In genomic region chr20:32570401-32571190, GRCh38 we compare ENCODE assay signal across 1 cellular context.
TF ChIP-seq lines count a peak whose summit lies in the region.

No MANE protein-coding gene starts in this region.

TF ChIP-seq in IMR-90, 13 proteins besides CTCF, POLR2A, EP300 and RAD21:
- TF ChIP-seq USF2 (IDR thresholded peaks at IDR 0.05; ENCODE audit: low read depth, low read length) = no peak
- no peak for TF ChIP-seq ELK1 (IDR thresholded peaks at IDR 0.05; ENCODE audit: borderline replicate concordance, low read depth, low read length)
- no peak for TF ChIP-seq CEBPB (IDR thresholded peaks at IDR 0.05; ENCODE audit: low read depth, low read length)
- no peak for TF ChIP-seq MAZ (IDR thresholded peaks at IDR 0.05; ENCODE audit: borderline replicate concordance, low read depth, low read length)
- TF ChIP-seq RFX5 (IDR thresholded peaks at IDR 0.05; ENCODE audit: low read depth, low read length) = no peak
- no peak for TF ChIP-seq CHD1 (IDR thresholded peaks at IDR 0.05; ENCODE audit: low read depth, low read length)
- no peak for TF ChIP-seq FOS (IDR thresholded peaks at IDR 0.05; ENCODE audit: low read depth, low read length)
- TF ChIP-seq RCOR1 (IDR thresholded peaks at IDR 0.05; ENCODE audit: insufficient replicate concordance, low read length) = no peak
- no peak for TF ChIP-seq BHLHE40 (IDR thresholded peaks at IDR 0.05; ENCODE audit: low read depth, low read length)
- TF ChIP-seq SMC3 (IDR thresholded peaks at IDR 0.05; ENCODE audit: low read depth, low read length) = no peak
- no peak for TF ChIP-seq MAFK (IDR thresholded peaks at IDR 0.05; ENCODE audit: low read depth, low read length)
- no peak for TF ChIP-seq NFE2L2 (IDR thresholded peaks at IDR 0.05; ENCODE audit: low read depth, low read length)
- TF ChIP-seq MXI1 (IDR thresholded peaks at IDR 0.05; ENCODE audit: borderline replicate concordance, low read depth, low read length) = no peak
